9 cellular contexts compared by ENCODE assay signal in the genomic region with DNA sequence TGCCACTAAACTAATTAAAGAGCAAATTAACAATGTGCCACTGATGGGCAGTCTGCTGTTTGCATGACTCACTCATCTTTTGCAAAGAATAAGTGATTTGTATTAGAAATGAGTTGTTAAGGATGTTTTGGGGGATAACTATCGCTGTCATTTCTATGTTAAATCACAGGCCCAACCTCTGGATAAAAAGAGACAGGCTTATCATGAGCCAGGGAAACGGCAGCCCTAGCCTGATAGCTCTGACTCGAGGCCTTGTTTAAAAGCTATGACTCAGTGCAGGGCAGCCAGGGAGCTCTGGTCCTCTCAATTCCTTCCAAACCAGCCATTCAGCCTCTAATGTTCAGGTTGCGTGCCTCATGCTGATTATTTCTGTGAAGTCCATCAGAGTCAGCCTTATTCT.
DNase-seq lines count a peak whose midpoint lies in the region; ATAC-seq, FAIRE-seq and TF ChIP-seq lines count a peak whose summit lies in the region.
"Had no signal": no experiment of that assay in that cellular context is flagged by ENCODE, and none has a peak within 500 bp of the region (broad histone marks: within the 10 kb centered on the region; RNA-seq: fewer than 3 reads in every experiment).

No MANE protein-coding gene starts in this region.

- peak overlapping the region; percentile 53 for H2AFZ ChIP-seq in ACC112 (ENCODE audit: low read length, unreplicated experiment)

- no peak overlapping the region for H3K9ac ChIP-seq in kidney (ENCODE audit: low read length in 2 of 2)

- H3K27ac ChIP-seq in ACC112 (ENCODE audit: low read depth, low read length) (no peak overlapping the region), brain microvascular endothelial cell (no peak overlapping the region), kidney (ENCODE audit: low read depth in 2 of 2, low read length in 2 of 2) (no peak overlapping the region)

- no peak for ATAC-seq in HG03039 (IDR thresholded peaks at IDR 0.05; ENCODE audit: unreplicated experiment)
- ATAC-seq in GM18858 (IDR thresholded peaks at IDR 0.05; ENCODE audit: unreplicated experiment) = no peak

- no peaks in the 10 kb centered on the region for H3K9me3 ChIP-seq in kidney (ENCODE audit: control insufficient read depth in 1 of 2, low read length in 2 of 2)

- H3K36me3 ChIP-seq in ACC112 (ENCODE audit: insufficient read depth, low read length) = no peaks in the 10 kb centered on the region
- H3K36me3 ChIP-seq in brain microvascular endothelial cell (replicated peaks) = no peaks in the 10 kb centered on the region
- no peaks in the 10 kb centered on the region for H3K36me3 ChIP-seq in kidney (ENCODE audit: control insufficient read depth in 1 of 2, insufficient read depth in 2 of 2, low read length in 2 of 2)

- H3K4me1 ChIP-seq in ACC112 (ENCODE audit: control insufficient read depth, insufficient read depth, low read length, unreplicated experiment) (no peaks in the 10 kb centered on the region), kidney (ENCODE audit: control insufficient read depth in 1 of 2, insufficient read depth in 1 of 2, low read depth in 1 of 2, low read length in 2 of 2) (no peaks in the 10 kb centered on the region)

- intact Hi-C loops in kidney (cut with DNase I) = no loop called here

- no peaks in the 10 kb centered on the region for H3K79me2 ChIP-seq in ACC112 (ENCODE audit: control insufficient read depth, insufficient read depth, low read length, unreplicated experiment)

- DNase-seq in M059J (ENCODE audit: low read depth) = peak; percentile 42
- peak; percentile 3 for DNase-seq in brain microvascular endothelial cell
- peak; percentile 51 for DNase-seq in iPS-NIHi7 (ENCODE audit: extremely low spot score)
- no peak for DNase-seq in NCI-H2171 treated with DMSO at 0.1 percent for 48 hours (lab: John Stamatoyannopoulos, UW)
- no peak for DNase-seq in kidney
- DNase-seq: glutamatergic neuron had no signal

- no peak for TF ChIP-seq CTCF in brain microvascular endothelial cell (IDR thresholded peaks at IDR 0.05; ENCODE audit: low read depth, low read length, missing control alignments)
- no peak for TF ChIP-seq CTCF in kidney (IDR thresholded peaks at IDR 0.05; ENCODE audit: borderline replicate concordance, extremely low read depth, insufficient read depth)

- H3K4me3 ChIP-seq in ACC112 (ENCODE audit: low read depth, low read length) (no peak overlapping the region), brain microvascular endothelial cell (ENCODE audit: low read depth, low read length) (no peak overlapping the region), kidney (ENCODE audit: low read length in 2 of 2) (no peak overlapping the region)

- in situ Hi-C loops in brain microvascular endothelial cell (cut with HindIII; ENCODE audit: low pct_ligation_motif_present, low sequenced_read_pairs) = no loop called here

- H3K27me3 ChIP-seq in ACC112 (ENCODE audit: insufficient read depth, low read length) (no peaks in the 10 kb centered on the region), brain microvascular endothelial cell (replicated peaks) (no peaks in the 10 kb centered on the region)

- no peak for FAIRE-seq in kidney (lab: Jason Lieb, UNC)

Comparison
In these comparisons a context has a peak if more than half of its experiments do, and no peak if none do; other contexts are left out.
1. DNase-seq: peak in M059J (single experiment), brain microvascular endothelial cell (single experiment) and iPS-NIHi7 (single experiment); none in NCI-H2171 treated with DMSO at 0.1 percent for 48 hours (single experiment) and kidney (single experiment).